ENCODE assay signal across 8 cellular contexts in the genomic region with DNA sequence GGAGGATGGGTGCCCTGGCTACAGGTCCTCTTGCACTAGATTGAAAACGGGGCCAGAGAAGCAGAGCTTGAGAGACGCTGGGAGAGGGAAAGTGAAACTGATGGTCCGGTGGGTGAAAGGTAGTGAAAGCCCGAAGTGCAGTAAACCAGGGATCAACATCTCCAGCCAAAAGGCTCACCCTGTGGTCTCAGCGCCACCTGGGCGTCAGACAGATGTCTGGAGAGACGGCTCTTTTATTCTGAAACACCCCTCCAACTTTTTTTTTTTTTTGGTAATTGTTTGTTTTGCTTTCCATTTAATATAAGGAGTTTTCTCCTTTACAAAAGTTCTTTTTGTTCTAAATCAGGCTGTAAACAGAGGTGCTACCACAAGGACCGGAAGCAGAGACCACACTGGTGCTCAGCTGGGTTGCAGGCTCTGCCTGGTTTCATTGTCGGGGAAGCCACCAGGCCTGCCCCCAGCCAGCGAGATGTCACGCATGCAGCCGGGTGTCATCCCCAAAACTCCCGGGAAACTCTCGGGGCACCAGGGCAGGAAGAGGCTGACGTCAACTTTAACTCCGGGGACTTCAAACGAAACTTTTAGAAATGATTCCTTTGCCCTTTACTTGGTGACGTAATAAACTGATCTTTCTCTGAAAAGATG. TPM values are rescaled to one million over a fixed set of nuclear protein-coding genes. Genes with fewer than 3 reads are reported as not detected.
DNase-seq lines count a peak whose midpoint lies in the region; ATAC-seq and TF ChIP-seq lines count a peak whose summit lies in the region.

No MANE protein-coding gene starts in this region.

- H3K27ac ChIP-seq in RWPE2 (ENCODE audit: poor library complexity, severe bottlenecking), result no peak overlapping the region

- ATAC-seq in GM18861 (IDR thresholded peaks at IDR 0.05; ENCODE audit: unreplicated experiment) (peak; percentile 57), HG03060 (IDR thresholded peaks at IDR 0.05; ENCODE audit: low read depth, unreplicated experiment) (peak; percentile 52), RWPE2 (ENCODE audit: low read depth) (peak; percentile 66), left cardiac atrium (peak; percentile 80 to 84)

- no peaks in the 10 kb centered on the region for H3K27me3 ChIP-seq in RWPE2 (ENCODE audit: insufficient read depth, poor library complexity, severe bottlenecking)

- intact Hi-C loops in activated naive CD4-positive, alpha-beta T cell treated with anti-CD3 and anti-CD28 coated beads for 36 hours (cut with micrococcal nuclease), result loop anchor here (1.0 to 10.0 kb wide), 14 partner anchors 7 to 1214 kb away; partner anchors contain the start of genes GDI2 and PFKFB3
- intact Hi-C loops in left cardiac atrium (cut with DNase I), result no loop called here

- H3K4me3 ChIP-seq in AG09309 (ENCODE audit: control insufficient read depth, low read depth, low read length), result peak overlapping the region; percentile 38
- peak overlapping the region; percentile 5 for H3K4me3 ChIP-seq in RWPE2 (ENCODE audit: severe bottlenecking)

- TF ChIP-seq CTCF in AG09309 (IDR thresholded peaks at IDR 0.05; ENCODE audit: control insufficient read depth, insufficient read depth, low read depth, low read length, missing control alignments) (peak; percentile 24), RWPE2 (IDR thresholded peaks at IDR 0.05; ENCODE audit: poor library complexity, severe bottlenecking) (peak; percentile 32), nephron progenitor cell (IDR thresholded peaks at IDR 0.05) (no peak)

- CTCF ChIA-PET in activated naive CD4-positive, alpha-beta T cell treated with anti-CD3 and anti-CD28 coated beads for 36 hours (lab: Charles Lee), result interaction anchor here (0.7 to 5.5 kb wide), 16 partner anchors 9 to 509 kb away, joined by 3 to 77 read pairs (median 4); partner anchors contain the start of gene IL2RA

- H3K9me3 ChIP-seq in RWPE2 (ENCODE audit: severe bottlenecking), result no peaks in the 10 kb centered on the region

- no peaks in the 10 kb centered on the region for H3K27me3 Mint-ChIP-seq in activated naive CD4-positive, alpha-beta T cell treated with anti-CD3 and anti-CD28 coated beads for 36 hours (ENCODE audit: low read depth)
- peaks cover 46% of the 10 kb centered on the region for H3K27me3 Mint-ChIP-seq in nephron progenitor cell (ENCODE audit: low read depth, poor library complexity)

- peak overlapping the region; percentile 98 for H3K27ac Mint-ChIP-seq in activated naive CD4-positive, alpha-beta T cell treated with anti-CD3 and anti-CD28 coated beads for 36 hours
- no peak overlapping the region for H3K27ac Mint-ChIP-seq in nephron progenitor cell

- no peak for DNase-seq in AG09309 (ENCODE audit: low read depth)
- no peak for DNase-seq in RWPE2 (ENCODE audit: low spot score)
- peak; percentile 99 for DNase-seq in activated naive CD4-positive, alpha-beta T cell treated with anti-CD3 and anti-CD28 coated beads for 36 hours
- DNase-seq in left cardiac atrium, result peak; percentile 61
- peak; percentile 95 for DNase-seq in stimulated activated CD4-positive, alpha-beta T cell treated with anti-CD3 and anti-CD28 coated beads, Interleukin-15, amount 100 ng/mL, for 24 hours
- no peak for DNase-seq in nephron progenitor cell

- no peaks in the 10 kb centered on the region for H3K9me3 Mint-ChIP-seq in activated naive CD4-positive, alpha-beta T cell treated with anti-CD3 and anti-CD28 coated beads for 36 hours
- H3K9me3 Mint-ChIP-seq in nephron progenitor cell, result no peaks in the 10 kb centered on the region

- H3K4me1 Mint-ChIP-seq in activated naive CD4-positive, alpha-beta T cell treated with anti-CD3 and anti-CD28 coated beads for 36 hours (ENCODE audit: low read depth), result peaks cover 85% of the 10 kb centered on the region
- H3K4me1 Mint-ChIP-seq in nephron progenitor cell, result peaks cover 24% of the 10 kb centered on the region

- H3K4me1 ChIP-seq in RWPE2 (ENCODE audit: insufficient read depth, poor library complexity, severe bottlenecking), result no peaks in the 10 kb centered on the region

- no peaks in the 10 kb centered on the region for H3K36me3 ChIP-seq in RWPE2 (ENCODE audit: low read depth)

- peak overlapping the region; percentile 80 for H3K4me3 Mint-ChIP-seq in activated naive CD4-positive, alpha-beta T cell treated with anti-CD3 and anti-CD28 coated beads for 36 hours
- H3K4me3 Mint-ChIP-seq in nephron progenitor cell, result no peak overlapping the region

- H3K36me3 Mint-ChIP-seq in activated naive CD4-positive, alpha-beta T cell treated with anti-CD3 and anti-CD28 coated beads for 36 hours (ENCODE audit: low read depth), result peaks cover 81% of the 10 kb centered on the region
- no peaks in the 10 kb centered on the region for H3K36me3 Mint-ChIP-seq in nephron progenitor cell (ENCODE audit: low read depth)

RNA-seq across cellular contexts. Expression of gene IL2RA, which starts 11.2 kb away (rescaled TPM):
- total RNA-seq in activated naive CD4-positive, alpha-beta T cell treated with anti-CD3 and anti-CD28 coated beads for 36 hours, result 100 to 1,000 TPM; 443 to 471 TPM
- 1 to 10 TPM; 2.7 to 6.3 TPM for total RNA-seq in left cardiac atrium

RNA-seq across cellular contexts. Expression of gene RBM17, which starts 37.9 kb away (rescaled TPM):
- total RNA-seq in activated naive CD4-positive, alpha-beta T cell treated with anti-CD3 and anti-CD28 coated beads for 36 hours, result 100 to 1,000 TPM; 157 to 162 TPM
- 10 to 100 TPM; 58.6 to 80.3 TPM for total RNA-seq in left cardiac atrium

Comparison
In these comparisons a context has a peak if more than half of its experiments do, and no peak if none do; other contexts are left out.
1. DNase-seq: peak in activated naive CD4-positive, alpha-beta T cell treated with anti-CD3 and anti-CD28 coated beads for 36 hours (single experiment), left cardiac atrium (single experiment) and stimulated activated CD4-positive, alpha-beta T cell treated with anti-CD3 and anti-CD28 coated beads, Interleukin-15, amount 100 ng/mL, for 24 hours (single experiment); none in AG09309 (single experiment), RWPE2 (single experiment) and nephron progenitor cell (single experiment).
2. RNA of gene IL2RA, which starts 11.2 kb away (total RNA-seq): 443 to 471 TPM in activated naive CD4-positive, alpha-beta T cell treated with anti-CD3 and anti-CD28 coated beads for 36 hours; 2.7 to 6.3 TPM in left cardiac atrium; every median in the first group is over 10 times any median in the second.
3. Peak in every context shown above with its lines, with median percentiles within 50 percentile points of each other: ATAC-seq.